Comparison of ENCODE assay signal across 7 cellular contexts in genomic region chr19:48660854-48661731, GRCh38. TPM values are rescaled to one million over a fixed set of nuclear protein-coding genes. Genes with fewer than 3 reads are reported as not detected.
DNase-seq lines count a peak whose midpoint lies in the region; ATAC-seq, FAIRE-seq and TF ChIP-seq lines count a peak whose summit lies in the region.

No MANE protein-coding gene starts in this region.

- no peaks in the 10 kb centered on the region for H3K9me3 Mint-ChIP-seq in activated B cell treated with CpG ODN at 0.5 μM for 24 hours

- POLR2A ChIA-PET in activated B cell treated with CpG ODN at 0.5 μM for 24 hours (lab: Charles Lee) = interaction anchor here (1.0 to 1.3 kb wide), 2 partner anchors 23 to 42 kb away, joined by 4 to 6 read pairs; partner anchors contain the start of genes RPL18 and SPHK2

- no peak for FAIRE-seq in bronchial epithelial cell (lab: Jason Lieb, UNC)

- peaks cover 16% of the 10 kb centered on the region for H3K4me1 Mint-ChIP-seq in activated B cell treated with CpG ODN at 0.5 μM for 24 hours

- peak overlapping the region; percentile 82 for H3K4me3 Mint-ChIP-seq in activated B cell treated with CpG ODN at 0.5 μM for 24 hours

- peak; percentile 85 for ATAC-seq in HG02642 (IDR thresholded peaks at IDR 0.05; ENCODE audit: poor library complexity, unreplicated experiment)
- ATAC-seq in activated B cell treated with CpG ODN at 0.5 μM for 24 hours (ENCODE audit: low read depth) = peak; percentile 94

- no peaks in the 10 kb centered on the region for H3K27me3 Mint-ChIP-seq in activated B cell treated with CpG ODN at 0.5 μM for 24 hours

- H3K36me3 Mint-ChIP-seq in activated B cell treated with CpG ODN at 0.5 μM for 24 hours (ENCODE audit: low read depth) = no peaks in the 10 kb centered on the region

- DNase-seq in GM13976 (ENCODE audit: low spot score) (peak; percentile 98), NCI-H2029 treated with DMSO at 0.1 percent for 48 hours (lab: John Stamatoyannopoulos, UW) (peak; percentile 87), activated B cell treated with CpG ODN at 0.5 μM for 24 hours (peak; percentile 63), bronchial epithelial cell (ENCODE audit: low read depth) (peak; percentile 87), kidney glomerular epithelial cell (lab: John Stamatoyannopoulos, UW) (peak; percentile 87)
- DNase-seq in stimulated activated CD4-positive, alpha-beta T cell treated with anti-CD3 and anti-CD28 coated beads, Interleukin-2, amount 100 ng/mL, for 48 hours = peak; percentile 78 to 79

- in situ Hi-C loops in GM13976 (cut with MboI; ENCODE audit: low sequenced_read_pairs, unreplicated experiment) = no loop called here

- H3K4me3 ChIP-seq in bronchial epithelial cell (ENCODE audit: low read depth, low read length) = no peak overlapping the region

- no peaks in the 10 kb centered on the region for H3K36me3 ChIP-seq in bronchial epithelial cell (ENCODE audit: control insufficient read depth, insufficient read depth, low read length)

- TF ChIP-seq CTCF in GM13976 (IDR thresholded peaks at IDR 0.05; ENCODE audit: borderline replicate concordance, control extremely low read depth, extremely low read depth, insufficient read depth, missing control alignments) = no peak
- no peak for TF ChIP-seq CTCF in activated B cell treated with CpG ODN at 0.5 μM for 24 hours (IDR thresholded peaks at IDR 0.05)
- TF ChIP-seq CTCF in bronchial epithelial cell (IDR thresholded peaks at IDR 0.05; ENCODE audit: insufficient read depth, low read length, severe bottlenecking) = no peak

- CTCF ChIA-PET in activated B cell treated with CpG ODN at 0.5 μM for 24 hours (lab: Charles Lee) = interaction anchor here (0.9 to 1.3 kb wide), 2 partner anchors 13 to 15 kb away, joined by 3 read pairs; no protein-coding TSS in a partner anchor

- intact Hi-C loops in activated B cell treated with CpG ODN at 0.5 μM for 24 hours (cut with micrococcal nuclease) = loop anchor here (1.0 to 2.0 kb wide), 2 partner anchors 15 to 54 kb away; partner anchors contain the start of gene CA11

- H3K27me3 ChIP-seq in bronchial epithelial cell (ENCODE audit: control insufficient read depth, insufficient read depth, low read length) = no peaks in the 10 kb centered on the region

- peak overlapping the region; percentile 95 for H3K27ac Mint-ChIP-seq in activated B cell treated with CpG ODN at 0.5 μM for 24 hours

RNA-seq across cellular contexts. Expression of gene NTN5, which starts 11.7 kb away (rescaled TPM):
- 0.54 and 0.71 TPM in 2 replicates for total RNA-seq in activated B cell treated with CpG ODN at 0.5 μM for 24 hours
- total RNA-seq in bronchial epithelial cell = not detected in 2 replicates

RNA-seq across cellular contexts. Expression of gene CA11, which starts 15.1 kb away (rescaled TPM):
- total RNA-seq in activated B cell treated with CpG ODN at 0.5 μM for 24 hours = 9.5 and 10.3 TPM in 2 replicates
- 2.4 and 4.4 TPM in 2 replicates for total RNA-seq in bronchial epithelial cell

RNA-seq across cellular contexts. Expression of gene DBP, which starts 23.9 kb away (rescaled TPM):
- 8.7 and 9.2 TPM in 2 replicates for total RNA-seq in activated B cell treated with CpG ODN at 0.5 μM for 24 hours
- total RNA-seq in bronchial epithelial cell = 6.6 and 8.7 TPM in 2 replicates

RNA-seq across cellular contexts. Expression of gene FUT2, which starts 34.7 kb away (rescaled TPM):
- total RNA-seq in activated B cell treated with CpG ODN at 0.5 μM for 24 hours = not detected in 2 replicates
- total RNA-seq in bronchial epithelial cell = 7.9 and 39.4 TPM in 2 replicates

RNA-seq across cellular contexts. Expression of gene SPHK2, which starts 41.8 kb away (rescaled TPM):
- total RNA-seq in activated B cell treated with CpG ODN at 0.5 μM for 24 hours = 38.2 and 48.5 TPM in 2 replicates
- 3.3 and 3.4 TPM in 2 replicates for total RNA-seq in bronchial epithelial cell
